9 cellular contexts compared by ENCODE assay signal in genomic region chr21:26115899-26116298, GRCh38. TPM values are rescaled to one million over a fixed set of nuclear protein-coding genes. Genes with fewer than 3 reads are reported as not detected.
DNase-seq lines count a peak whose midpoint lies in the region; ATAC-seq and TF ChIP-seq lines count a peak whose summit lies in the region.
"Had no signal": no experiment of that assay in that cellular context is flagged by ENCODE, and none has a peak within 500 bp of the region (broad histone marks: within the 10 kb centered on the region; RNA-seq: fewer than 3 reads in every experiment).

No MANE protein-coding gene starts in this region.

- H3K9ac ChIP-seq in SK-N-SH, result peak overlapping the region; percentile 70; the same call in 1 of the 2 replicates

- H3K4me3 ChIP-seq in SK-N-SH (ENCODE audit: low read depth in 2 of 2, low read length in 1 of 2) (no peak overlapping the region; a peak in 1 of 4 replicates), sigmoid colon (no peak overlapping the region), stomach (no peak overlapping the region)

- no peaks in the 10 kb centered on the region for H3K9me3 ChIP-seq in SK-N-SH
- H3K9me3 ChIP-seq in sigmoid colon, result no peaks in the 10 kb centered on the region
- H3K9me3 ChIP-seq in stomach, result no peaks in the 10 kb centered on the region

- in situ Hi-C loops in G401 (cut with HindIII; ENCODE audit: low sequenced_read_pairs), result no loop called here

- peaks cover 58% of the 10 kb centered on the region; the same call in 1 of the 2 replicates for H3K79me2 ChIP-seq in SK-N-SH (ENCODE audit: insufficient read depth)

- no peaks in the 10 kb centered on the region for H3K9me2 ChIP-seq in SK-N-SH

- H2AFZ ChIP-seq in SK-N-SH (ENCODE audit: low read depth), result no peak overlapping the region

- TF ChIP-seq POLR2A in sigmoid colon (IDR thresholded peaks at IDR 0.05), result no peak
- TF ChIP-seq POLR2A in stomach (IDR thresholded peaks at IDR 0.05), result no peak

- intact Hi-C loops in sigmoid colon (cut with DNase I), result no loop called here
- intact Hi-C loops in stomach (cut with DNase I; ENCODE audit: low total_unique reads), result no loop called here

- TF ChIP-seq EP300 in SK-N-SH (IDR thresholded peaks at IDR 0.05; ENCODE audit: borderline replicate concordance in 1 of 2, low read depth in 1 of 2, low read length in 1 of 2) (no peak), sigmoid colon (IDR thresholded peaks at IDR 0.05) (no peak), stomach (IDR thresholded peaks at IDR 0.05) (no peak)

- H3F3A ChIP-seq in SK-N-SH (replicated peaks; ENCODE audit: insufficient read depth), result peaks cover 20% of the 10 kb centered on the region

- no peak for ATAC-seq in esophagus mucosa

- H3K27ac ChIP-seq in SK-N-SH (ENCODE audit: low read depth in 2 of 2, low read length in 1 of 2), result peak overlapping the region; percentile 77 to 96
- peak overlapping the region; percentile 3 to 54 (median 45) for H3K27ac ChIP-seq in sigmoid colon
- H3K27ac ChIP-seq in stomach, result peak overlapping the region in 2 of 5 donors; percentile 26 to 61

- H3K4me1 ChIP-seq in SK-N-SH (ENCODE audit: control insufficient read depth in 1 of 2, insufficient read depth in 2 of 2, low read depth in 1 of 2, low read length in 1 of 2), result peaks cover 17 to 38% of the 10 kb centered on the region in 2 experiments; a peak in 3 of 4 replicates
- H3K4me1 ChIP-seq in sigmoid colon, result peaks cover 0 to 27% (median 24%) of the 10 kb centered on the region in 4 donors
- peaks cover 0 to 77% (median 31%) of the 10 kb centered on the region in 4 donors for H3K4me1 ChIP-seq in stomach

- DNase-seq in G401 (ENCODE audit: low spot score) (peak; percentile 40), SK-N-SH (no peak), foreskin melanocyte (peak; percentile 85), sigmoid colon (no peak), NOMO-1 treated with DMSO at 0.1 percent for 48 hours (lab: John Stamatoyannopoulos, UW; ENCODE audit: unreplicated experiment) (no peak), stomach (no peak), GF-D8 (lab: John Stamatoyannopoulos, UW) (no peak)
- DNase-seq: activated CD4-positive, alpha-beta T cell treated with anti-CD3 and anti-CD28 coated beads, Interleukin-2, amount 50 U/mL, for 1 hour had no signal

- POLR2A ChIA-PET in SK-N-SH (lab: Yijun Ruan, JAX), result no interaction called here

- H3K4me2 ChIP-seq in SK-N-SH, result peak overlapping the region; percentile 64

- no peak for TF ChIP-seq CTCF in SK-N-SH (IDR thresholded peaks at IDR 0.05)
- no peak for TF ChIP-seq CTCF in sigmoid colon (IDR thresholded peaks at IDR 0.05)
- TF ChIP-seq CTCF in stomach (IDR thresholded peaks at IDR 0.05), result no peak

- CTCF ChIA-PET in SK-N-SH (lab: Yijun Ruan, JAX), result interaction anchor here (1.3 kb wide), 1 partner anchor 55 kb away, joined by 3 read pairs; no protein-coding TSS in a partner anchor

- H4K20me1 ChIP-seq in SK-N-SH (ENCODE audit: insufficient read depth), result no peaks in the 10 kb centered on the region; the same call in 1 of the 2 replicates

- no peak for TF ChIP-seq RAD21 in SK-N-SH (IDR thresholded peaks at IDR 0.05; ENCODE audit: low read length)

- H3K27me3 ChIP-seq in SK-N-SH (ENCODE audit: insufficient read depth) (no peaks in the 10 kb centered on the region), sigmoid colon (no peaks in the 10 kb centered on the region), stomach (no peaks in the 10 kb centered on the region)

- H3K36me3 ChIP-seq in SK-N-SH (replicated peaks in 1 of 2; ENCODE audit: control insufficient read depth in 1 of 2, insufficient read depth in 2 of 2, low read length in 1 of 2), result peaks cover 0 to 1% of the 10 kb centered on the region in 2 experiments
- H3K36me3 ChIP-seq in sigmoid colon, result no peaks in the 10 kb centered on the region
- H3K36me3 ChIP-seq in stomach, result peaks cover 0 to 9% (median 6%) of the 10 kb centered on the region in 4 donors

- WGBS in SK-N-SH (ENCODE audit: low lambda C conversion rate), result 34% methylated on average over 2 of the region's 2 CpGs
- 16 to 51% methylated on average over 2 of the region's 2 CpGs for whole genome bisulfite sequencing in sigmoid colon, 2 donors
- WGBS in stomach, 5 donors, result 26 to 40% (median 35%) methylated on average over 2 of the region's 2 CpGs

TF ChIP-seq in SK-N-SH, 30 proteins besides CTCF, POLR2A, EP300 and RAD21:
- TF ChIP-seq RXRA (IDR thresholded peaks at IDR 0.05; ENCODE audit: borderline replicate concordance, low read depth) (no peak), USF1 (IDR thresholded peaks at IDR 0.05; ENCODE audit: borderline replicate concordance, low read depth) (no peak), FOXJ3 (CRISPR knock-in tag; IDR thresholded peaks at IDR 0.05) (no peak), RCOR1 (IDR thresholded peaks at IDR 0.05; ENCODE audit: low read length) (no peak), RFX5 (IDR thresholded peaks at IDR 0.05; ENCODE audit: low read length) (no peak), REST (IDR thresholded peaks at IDR 0.05; ENCODE audit: low read depth, low read length) (no peak), POLR2AphosphoS5 (IDR thresholded peaks at IDR 0.05; ENCODE audit: low read depth, low read length) (no peak), NRF1 (IDR thresholded peaks at IDR 0.05; ENCODE audit: low read depth, low read length) (no peak), MEF2A (IDR thresholded peaks at IDR 0.05; ENCODE audit: borderline replicate concordance, low read depth) (no peak), ELF1 (IDR thresholded peaks at IDR 0.05) (no peak)
TF ChIP-seq in SK-N-SH: peak in this region for 0.

RNA-seq across cellular contexts. Expression of gene APP, which starts 54.7 kb away (rescaled TPM):
- 189 and 254 TPM in 2 replicates for total RNA-seq in G401 (2014; rRNA removed; shearing (Covaris generic))
- polyA plus RNA-seq in SK-N-SH (2012; rRNA removed) (780 and 789 TPM in 2 replicates), sigmoid colon (100 to 1,000 TPM in 1 of 3 donors, 10 to 100 TPM in 2; 71.7 to 270 (median 85.9) TPM), stomach (10 to 100 TPM; 41.2 to 84.1 (median 74.2) TPM)
- polyA plus RNA-seq in SK-N-SH (2012; cell fraction: cytosol; rRNA removed), result 729 and 770 TPM in 2 replicates
- polyA plus RNA-seq in SK-N-SH (2012; cell fraction: nucleus; rRNA removed), result 453 and 679 TPM in 2 replicates
- total RNA-seq in sigmoid colon (100 to 1,000 TPM; 239 to 355 (median 299) TPM), stomach (100 to 1,000 TPM; 190 to 408 (median 266) TPM), esophagus mucosa (185 TPM)

Comparison
In these comparisons a context has a peak if more than half of its experiments do, and no peak if none do; other contexts are left out.
1. DNase-seq: peak in G401 (single experiment) and foreskin melanocyte (single experiment); none in SK-N-SH (single experiment), sigmoid colon (single experiment), NOMO-1 treated with DMSO at 0.1 percent for 48 hours (single experiment), stomach (single experiment) and GF-D8 (single experiment).